Comparison of ENCODE assay signal across 17 cellular contexts in the genomic region with DNA sequence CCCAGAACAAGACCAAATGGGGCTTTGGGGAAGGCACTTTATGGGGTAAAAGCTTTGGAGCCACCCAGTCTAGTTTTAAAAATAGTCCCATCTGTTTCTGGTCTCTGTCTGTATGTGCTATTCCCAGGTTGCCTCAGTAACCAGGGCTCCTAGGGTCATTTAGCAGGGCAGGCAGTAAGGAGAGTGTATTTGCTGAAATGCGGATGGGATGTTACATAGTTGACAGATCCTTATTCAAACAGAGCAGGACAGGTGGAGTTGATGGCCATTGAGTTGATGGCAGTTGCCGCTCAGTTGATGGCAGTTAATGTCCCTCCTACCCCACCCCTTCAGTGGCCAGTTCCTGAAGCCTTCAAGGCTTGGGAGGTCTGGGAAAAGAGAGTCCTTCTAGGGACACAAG. TPM values are rescaled to one million over a fixed set of nuclear protein-coding genes. Genes with fewer than 3 reads are reported as not detected.
DNase-seq lines count a peak whose midpoint lies in the region; ATAC-seq and TF ChIP-seq lines count a peak whose summit lies in the region.
"Had no signal": no experiment of that assay in that cellular context is flagged by ENCODE, and none has a peak within 500 bp of the region (broad histone marks: within the 10 kb centered on the region; RNA-seq: fewer than 3 reads in every experiment).

No MANE protein-coding gene starts in this region.

- H3K79me1 ChIP-seq in mesenchymal stem cell (replicated peaks; ENCODE audit: low read length, poor library complexity, severe bottlenecking): peaks cover 36% of the 10 kb centered on the region

- H3K23ac ChIP-seq in mesenchymal stem cell (ENCODE audit: low read length in 2 of 2): peak overlapping the region in 1 of 2 experiments; percentile 84

- H4K8ac ChIP-seq in mesenchymal stem cell (ENCODE audit: low read length): no peak overlapping the region

- no peak overlapping the region for H2BK15ac ChIP-seq in mesenchymal stem cell (ENCODE audit: low read depth, poor library complexity, severe bottlenecking)

- no peak overlapping the region for H3K14ac ChIP-seq in mesenchymal stem cell (ENCODE audit: low read length in 2 of 2)

- H2AK5ac ChIP-seq in mesenchymal stem cell (ENCODE audit: low read length, severe bottlenecking): no peak overlapping the region

- H3K27me3 Mint-ChIP-seq in T-helper 17 cell: no peaks in the 10 kb centered on the region

- H2AFZ ChIP-seq in mesenchymal stem cell (ENCODE audit: low read depth, low read length): no peak overlapping the region

- ATAC-seq in T-helper 17 cell: no peak
- ATAC-seq in GM21447 (IDR thresholded peaks at IDR 0.05; ENCODE audit: unreplicated experiment): no peak
- ATAC-seq: activated T-cell treated with anti-CD3 and anti-CD28 coated beads, Interleukin-2, amount 50 U/mL, for 4 hours; HCT116 had no signal

- H3K9ac ChIP-seq in mesenchymal stem cell (ENCODE audit: low read length): peak overlapping the region; percentile 37

- H4K91ac ChIP-seq in mesenchymal stem cell (ENCODE audit: low read length): no peak overlapping the region

- H3K4me2 ChIP-seq in mesenchymal stem cell (ENCODE audit: low read length, poor library complexity, severe bottlenecking): no peak overlapping the region

- H2BK5ac ChIP-seq in mesenchymal stem cell (ENCODE audit: low read depth, low read length, poor library complexity, severe bottlenecking): no peak overlapping the region

- H3K27ac Mint-ChIP-seq in T-helper 17 cell: peak overlapping the region; percentile 68

- no peak overlapping the region for H3K18ac ChIP-seq in mesenchymal stem cell (ENCODE audit: low read depth in 1 of 2, low read length in 2 of 2)

- WGBS in mesenchymal stem cell: 93% methylated on average over 2 of the region's 2 CpGs

- H2BK120ac ChIP-seq in mesenchymal stem cell (ENCODE audit: low read depth, low read length): no peak overlapping the region

- H3K36me3 ChIP-seq in mesenchymal stem cell (ENCODE audit: control insufficient read depth in 1 of 2, insufficient read depth in 2 of 2, low read depth in 1 of 2, low read length in 2 of 2): peaks cover 24 to 39% of the 10 kb centered on the region in 2 experiments

- H3K4me3 ChIP-seq in AG10803 (ENCODE audit: low read length) (no peak overlapping the region), mesenchymal stem cell (ENCODE audit: insufficient read depth in 1 of 2, low read depth in 1 of 2, low read length in 2 of 2) (no peak overlapping the region)
- H3K4me3 ChIP-seq: Peyer's patch, tibial nerve had no signal

- no peaks in the 10 kb centered on the region for H3K9me3 ChIP-seq in T-helper 17 cell (ENCODE audit: control insufficient read depth, low read length, poor library complexity, severe bottlenecking)
- H3K9me3 ChIP-seq in mesenchymal stem cell (ENCODE audit: control insufficient read depth, low read length): no peaks in the 10 kb centered on the region
- H3K9me3 ChIP-seq: Peyer's patch, tibial nerve had no signal

- no peak overlapping the region for H3K27ac ChIP-seq in mesenchymal stem cell (ENCODE audit: low read length, poor library complexity, severe bottlenecking)
- H3K27ac ChIP-seq: Peyer's patch, tibial nerve had no signal

- no peak overlapping the region for H2BK12ac ChIP-seq in mesenchymal stem cell (ENCODE audit: low read length in 2 of 2)

- H3K4me1 Mint-ChIP-seq in T-helper 17 cell: peaks cover 47% of the 10 kb centered on the region

- H3K4ac ChIP-seq in mesenchymal stem cell (ENCODE audit: low read depth in 1 of 2, low read length in 2 of 2): no peak overlapping the region

- no peak for TF ChIP-seq CTCF in AG10803 (conservative IDR thresholded peaks at IDR 0.05; ENCODE audit: low read length)

- H3K27me3 ChIP-seq in mesenchymal stem cell (ENCODE audit: control insufficient read depth in 1 of 2, insufficient read depth in 1 of 2, low read length in 2 of 2): no peaks in the 10 kb centered on the region
- H3K27me3 ChIP-seq: Peyer's patch, tibial nerve had no signal

- DNase-seq in AG10803 (ENCODE audit: low read depth): peak; percentile 21
- peak; percentile 75 for DNase-seq in DMS153 (lab: John Stamatoyannopoulos, UW)
- no peak for DNase-seq in T-helper 17 cell
- DNase-seq in mesenchymal stem cell: peak; percentile 17
- no peak for DNase-seq in NAMALWA (ENCODE audit: low spot score)
- no peak for DNase-seq in COR-L47 (lab: John Stamatoyannopoulos, UW)
- no peak for DNase-seq in cerebellar cortex (ENCODE audit: low spot score)
- DNase-seq: activated T-cell treated with anti-CD3 and anti-CD28 coated beads, Interleukin-2, amount 50 U/mL, for 4 hours; AML-193; central memory CD4-positive, alpha-beta T cell; NCI-H187; NCI-H82; Peyer's patch; stimulated activated CD4-positive, alpha-beta T cell treated with anti-CD3 and anti-CD28 coated beads, Interleukin-4, amount 100 ng/mL, for 24 hours had no signal

- H3K4me3 Mint-ChIP-seq in T-helper 17 cell: no peak overlapping the region
- H3K4me3 Mint-ChIP-seq: activated T-cell treated with anti-CD3 and anti-CD28 coated beads, Interleukin-2, amount 50 U/mL, for 4 hours had no signal

- peaks cover 12% of the 10 kb centered on the region for H3K4me1 ChIP-seq in mesenchymal stem cell (ENCODE audit: control insufficient read depth, insufficient read depth, low read depth, low read length)

- H3K36me3 Mint-ChIP-seq in T-helper 17 cell (ENCODE audit: low read depth): peaks cover 3% of the 10 kb centered on the region

RNA-seq across cellular contexts. Expression of gene ZC3H10, which starts 4.6 kb away (rescaled TPM):
- total RNA-seq in T-helper 17 cell: 1 to 10 TPM; 6.8 to 8.7 TPM
- polyA plus RNA-seq in mesenchymal stem cell (2013, experiment 1 of 2): 2.5 TPM
- polyA plus RNA-seq in mesenchymal stem cell (2013, experiment 2 of 2): 2.4 TPM

RNA-seq across cellular contexts. Expression of gene ESYT1, which starts 5.4 kb away (rescaled TPM):
- total RNA-seq in T-helper 17 cell: 100 to 1,000 TPM; 178 to 211 TPM
- 63.4 TPM for polyA plus RNA-seq in mesenchymal stem cell (2013, experiment 1 of 2)
- polyA plus RNA-seq in mesenchymal stem cell (2013, experiment 2 of 2): 57.8 TPM

RNA-seq across cellular contexts. Expression of gene RPL41, which starts 6.2 kb away (rescaled TPM):
- 1,000 to 10,000 TPM; 5,484 to 5,668 TPM for total RNA-seq in T-helper 17 cell
- 10,850 TPM for polyA plus RNA-seq in mesenchymal stem cell (2013, experiment 1 of 2)
- 10,960 TPM for polyA plus RNA-seq in mesenchymal stem cell (2013, experiment 2 of 2)

RNA-seq across cellular contexts. Expression of gene PA2G4, which starts 18.3 kb away (rescaled TPM):
- total RNA-seq in T-helper 17 cell: 10 to 100 TPM; 62.0 to 76.2 TPM
- 98.1 TPM for polyA plus RNA-seq in mesenchymal stem cell (2013, experiment 1 of 2)
- polyA plus RNA-seq in mesenchymal stem cell (2013, experiment 2 of 2): 97.4 TPM

RNA-seq across cellular contexts. Expression of gene MYL6B, which starts 29.8 kb away (rescaled TPM):
- 1 to 10 TPM; 5.4 to 9.0 TPM for total RNA-seq in T-helper 17 cell
- polyA plus RNA-seq in mesenchymal stem cell (2013, experiment 1 of 2): 106 TPM
- polyA plus RNA-seq in mesenchymal stem cell (2013, experiment 2 of 2): 106 TPM

Comparison
In these comparisons a context has a peak if more than half of its experiments do, and no peak if none do; other contexts are left out.
1. DNase-seq: peak in AG10803 (single experiment), DMS153 (single experiment) and mesenchymal stem cell (single experiment); none in T-helper 17 cell (0 of 3), NAMALWA (single experiment), COR-L47 (single experiment) and cerebellar cortex (single experiment).